Comparison of ENCODE assay signal across 23 cellular contexts in genomic region chr7:156209087-156209486, GRCh38.
"Had no signal": no experiment of that assay in that cellular context is flagged by ENCODE, and none has a peak within 500 bp of the region (broad histone marks: within the 10 kb centered on the region; RNA-seq: fewer than 3 reads in every experiment).

No MANE protein-coding gene starts in this region.

- H3K4me3 ChIP-seq: colonic mucosa, esophagus muscularis mucosa, gastroesophageal sphincter, heart left ventricle, hepatocyte, left lung, lower lobe of right lung, mucosa of descending colon had no signal

- H3K36me3 ChIP-seq: colonic mucosa, esophagus muscularis mucosa, gastroesophageal sphincter, heart left ventricle, left lung, lower lobe of right lung had no signal

- FAIRE-seq: endothelial cell of umbilical vein, frontal cortex, keratinocyte had no signal

- H3K36me3 Mint-ChIP-seq: immature natural killer cell, mesothelial cell of epicardium, naive B cell had no signal

- H3K27me3 Mint-ChIP-seq: dendritic cell treated with granulocyte-macrophage colony-stimulating factor and Interleukin-4, amounts not matched to agents 40 ng/mL and 50 ng/mL, for 4 days; naive B cell had no signal

- H3K4me2 ChIP-seq: hepatocyte had no signal

- H3K4me3 Mint-ChIP-seq: dendritic cell treated with granulocyte-macrophage colony-stimulating factor and Interleukin-4, amounts not matched to agents 40 ng/mL and 50 ng/mL, for 4 days; effector memory CD8-positive, alpha-beta T cell; immature natural killer cell; mesothelial cell of epicardium; naive B cell had no signal

- H3K9me3 ChIP-seq: colonic mucosa, esophagus muscularis mucosa, gastroesophageal sphincter, heart left ventricle, left lung, lower lobe of right lung, mucosa of descending colon had no signal

- H3K79me2 ChIP-seq: hepatocyte had no signal

- H2AFZ ChIP-seq: hepatocyte had no signal

- ATAC-seq: effector memory CD8-positive, alpha-beta T cell; foreskin keratinocyte; gastroesophageal sphincter; heart left ventricle; left cardiac atrium; left lung; left ventricle myocardium superior; lower lobe of right lung; mucosa of descending colon had no signal

- H3K9me3 Mint-ChIP-seq: dendritic cell treated with granulocyte-macrophage colony-stimulating factor and Interleukin-4, amounts not matched to agents 40 ng/mL and 50 ng/mL, for 4 days; effector memory CD8-positive, alpha-beta T cell; immature natural killer cell; mesothelial cell of epicardium had no signal

- H3K4me1 Mint-ChIP-seq: immature natural killer cell, mesothelial cell of epicardium, naive B cell had no signal

- DNase-seq: colonic mucosa; cortex of kidney; effector CD8-positive, alpha-beta T cell; effector memory CD8-positive, alpha-beta T cell; foreskin keratinocyte; heart left ventricle; hypothalamus; immature natural killer cell; left cardiac atrium; left lung; left ventricle myocardium superior; lower lobe of right lung; mesenchymal stem cell; mucosa of descending colon; naive B cell had no signal

- H3K27me3 ChIP-seq: colonic mucosa, foreskin keratinocyte, hepatocyte, left lung had no signal

- H3K27ac Mint-ChIP-seq: dendritic cell treated with granulocyte-macrophage colony-stimulating factor and Interleukin-4, amounts not matched to agents 40 ng/mL and 50 ng/mL, for 4 days; effector memory CD8-positive, alpha-beta T cell; immature natural killer cell; mesothelial cell of epicardium had no signal

- H3K27ac ChIP-seq: colonic mucosa, esophagus muscularis mucosa, foreskin keratinocyte, gastroesophageal sphincter, heart left ventricle, hepatocyte, left lung, lower lobe of right lung had no signal

- H3K4me1 ChIP-seq: colonic mucosa, esophagus muscularis mucosa, foreskin keratinocyte, gastroesophageal sphincter, heart left ventricle, left lung, lower lobe of right lung had no signal
